19 cellular contexts compared by ENCODE assay signal in genomic region chr4:7787067-7787466, GRCh38.
"Had no signal": no experiment of that assay in that cellular context is flagged by ENCODE, and none has a peak within 500 bp of the region (broad histone marks: within the 10 kb centered on the region; RNA-seq: fewer than 3 reads in every experiment).

No MANE protein-coding gene starts in this region.

- H3K4me3 ChIP-seq: ascending aorta, colonic mucosa, esophagus squamous epithelium, heart right ventricle, tibial artery had no signal

- H3K4me1 ChIP-seq: colonic mucosa had no signal

- H3K4me3 Mint-ChIP-seq: effector memory CD8-positive, alpha-beta T cell; mesothelial cell of epicardium; naive thymus-derived CD8-positive, alpha-beta T cell; stimulated activated naive CD8-positive, alpha-beta T cell treated with anti-CD3 and anti-CD28 coated beads, Interleukin-15, amount 100 ng/mL, for 72 hours had no signal

- H3K27ac Mint-ChIP-seq: effector memory CD8-positive, alpha-beta T cell; mesothelial cell of epicardium; naive thymus-derived CD8-positive, alpha-beta T cell; stimulated activated naive CD8-positive, alpha-beta T cell treated with anti-CD3 and anti-CD28 coated beads, Interleukin-15, amount 100 ng/mL, for 72 hours had no signal

- DNase-seq: activated CD4-positive, alpha-beta T cell treated with anti-CD3 and anti-CD28 coated beads for 4 hours; activated CD4-positive, alpha-beta T cell treated with anti-CD3 and anti-CD28 coated beads, Interleukin-2, amount 50 U/mL, for 48 hours; activated CD4-positive, CD25-positive, alpha-beta regulatory T cell; brain microvascular endothelial cell; central memory CD4-positive, alpha-beta T cell; colonic mucosa; dorsolateral prefrontal cortex; effector memory CD8-positive, alpha-beta T cell; esophagus squamous epithelium; heart right ventricle; left colon; naive thymus-derived CD8-positive, alpha-beta T cell; right cardiac atrium; stimulated activated CD4-positive, alpha-beta T cell treated with anti-CD3 and anti-CD28 coated beads, Interleukin-1b, Interleukin-23, amount 100 ng/mL, for 48 hours; stimulated activated naive CD8-positive, alpha-beta T cell treated with anti-CD3 and anti-CD28 coated beads, Interleukin-15, amount 100 ng/mL, for 72 hours had no signal

- H3K36me3 ChIP-seq: colonic mucosa had no signal

- ATAC-seq: activated naive CD4-positive, alpha-beta T cell treated with anti-CD3 and anti-CD28 coated beads, Interleukin-2, amount 50 U/mL, for 72 hours; effector memory CD8-positive, alpha-beta T cell; left colon; naive thymus-derived CD8-positive, alpha-beta T cell had no signal

- H3K9me3 ChIP-seq: ascending aorta, colonic mucosa, esophagus squamous epithelium, heart right ventricle, tibial artery had no signal

- H3K27me3 Mint-ChIP-seq: effector memory CD8-positive, alpha-beta T cell; naive thymus-derived CD8-positive, alpha-beta T cell; stimulated activated naive CD8-positive, alpha-beta T cell treated with anti-CD3 and anti-CD28 coated beads, Interleukin-15, amount 100 ng/mL, for 72 hours had no signal

- H3K9me3 Mint-ChIP-seq: activated naive CD4-positive, alpha-beta T cell treated with anti-CD3 and anti-CD28 coated beads, Interleukin-2, amount 50 U/mL, for 72 hours; effector memory CD8-positive, alpha-beta T cell; mesothelial cell of epicardium; naive thymus-derived CD8-positive, alpha-beta T cell; stimulated activated naive CD8-positive, alpha-beta T cell treated with anti-CD3 and anti-CD28 coated beads, Interleukin-15, amount 100 ng/mL, for 72 hours had no signal

- H3K27me3 ChIP-seq: ascending aorta, brain microvascular endothelial cell, colonic mucosa, dorsolateral prefrontal cortex, esophagus squamous epithelium, heart right ventricle, tibial artery had no signal

- H3K27ac ChIP-seq: ascending aorta, brain microvascular endothelial cell, colonic mucosa, esophagus squamous epithelium, heart right ventricle, tibial artery had no signal
